8 cellular contexts compared by ENCODE assay signal in the genomic region with DNA sequence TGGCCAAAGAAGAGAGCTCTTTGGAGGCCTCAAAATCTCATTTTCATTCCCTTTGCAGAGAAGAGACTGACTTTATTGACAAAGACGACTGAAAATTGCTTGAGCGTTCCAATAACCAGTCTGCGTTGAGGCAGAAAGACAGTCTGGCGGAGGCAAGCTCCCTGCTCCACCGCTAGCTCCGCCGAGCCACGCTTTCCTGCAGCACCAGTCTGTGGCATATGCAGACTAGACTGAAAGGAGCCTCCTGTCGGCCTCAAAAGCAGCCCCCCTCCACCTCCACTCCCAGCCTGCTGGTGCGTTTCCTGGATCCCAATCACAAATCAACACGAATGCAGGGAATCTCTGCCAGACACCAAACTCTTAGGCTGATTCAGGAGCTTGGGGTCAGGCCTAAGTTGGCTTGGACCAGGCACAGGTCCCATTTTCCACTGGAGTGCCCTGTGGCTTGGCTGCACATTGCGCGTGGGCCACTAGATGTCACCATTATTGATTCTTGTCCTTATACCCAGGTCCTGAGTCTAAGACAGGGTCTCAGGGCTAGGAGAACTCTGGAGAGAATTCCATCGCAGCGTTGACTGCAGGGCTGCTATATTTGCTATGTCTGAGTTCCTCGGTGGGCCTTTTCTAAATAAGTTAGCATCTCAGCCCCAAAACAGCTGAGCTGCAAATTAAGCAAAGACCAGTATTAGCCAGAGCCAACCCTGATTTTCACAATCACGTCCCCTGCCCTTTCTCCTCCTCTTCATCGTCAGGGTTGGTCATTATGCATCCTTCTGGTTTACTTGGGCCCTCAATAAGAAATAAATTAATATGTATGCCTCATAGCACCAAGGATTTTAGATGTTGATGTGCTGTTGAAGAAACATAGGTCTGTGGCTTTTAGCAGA. TPM values are rescaled to one million over a fixed set of nuclear protein-coding genes. Genes with fewer than 3 reads are reported as not detected.
DNase-seq lines count a peak whose midpoint lies in the region; ATAC-seq and TF ChIP-seq lines count a peak whose summit lies in the region.

No MANE protein-coding gene starts in this region.

- H3K79me2 ChIP-seq in Loucy (ENCODE audit: insufficient read depth, low read length) = no peaks in the 10 kb centered on the region

- H2AFZ ChIP-seq in Loucy (ENCODE audit: low read length) = no peak overlapping the region

- DNase-seq in AG04449 (ENCODE audit: low read depth, low spot score) (no peak), UCSD-AML1 (lab: John Stamatoyannopoulos, UW; ENCODE audit: unreplicated experiment) (peak; percentile 54), cardiac fibroblast (ENCODE audit: low read depth in 2 of 2) (peak; percentile 57 to 64), left lobe of liver (ENCODE audit: low spot score) (peak; percentile 77)
- DNase-seq in stimulated activated CD4-positive, alpha-beta T cell treated with anti-CD3 and anti-CD28 coated beads, TNF-alpha, amount 100 ng/mL, for 4 hours (ENCODE audit: low read depth in 3 of 3) = peak; percentile 11 to 23 (median 23)

- no peak overlapping the region for H3K4me2 ChIP-seq in Loucy (ENCODE audit: low read depth, low read length, poor library complexity, severe bottlenecking)

- POLR2A ChIA-PET in AG04449 (lab: Yijun Ruan, JAX) = interaction anchor here (1.2 kb wide), 1 partner anchor 65 kb away, joined by 3 read pairs; the partner anchor contains the start of gene DPY19L3

- no peaks in the 10 kb centered on the region for H3K36me3 ChIP-seq in Loucy (ENCODE audit: insufficient read depth, low read length)

- peak; percentile 68 for ATAC-seq in GM18498 (IDR thresholded peaks at IDR 0.05; ENCODE audit: unreplicated experiment)
- ATAC-seq in left lobe of liver = peak; percentile 97
- ATAC-seq in GM19328 (IDR thresholded peaks at IDR 0.05; ENCODE audit: unreplicated experiment) = no peak

- TF ChIP-seq CTCF in AG04449 (IDR thresholded peaks at IDR 0.05; ENCODE audit: insufficient read depth, low read length, missing control alignments) (peak; percentile 70), Loucy (conservative IDR thresholded peaks at IDR 0.05; ENCODE audit: low read length) (peak; percentile 80), cardiac fibroblast (IDR thresholded peaks at IDR 0.05; ENCODE audit: low read depth, low read length) (peak; percentile 73)

- no peaks in the 10 kb centered on the region for H4K20me1 ChIP-seq in Loucy (ENCODE audit: insufficient read depth, low read length, poor library complexity, severe bottlenecking)

- H3K9me3 ChIP-seq in Loucy (ENCODE audit: insufficient read depth, low read depth, low read length) = no peaks in the 10 kb centered on the region

- H3F3A ChIP-seq in Loucy (ENCODE audit: low read depth) = no peaks in the 10 kb centered on the region

- no peaks in the 10 kb centered on the region for H3K9me2 ChIP-seq in Loucy (replicated peaks; ENCODE audit: low read depth, low read length)

- no peaks in the 10 kb centered on the region for H3K27me3 ChIP-seq in Loucy (ENCODE audit: insufficient read depth, low read length, poor library complexity, severe bottlenecking)

- H3K4me3 ChIP-seq in AG04449 (ENCODE audit: low read depth, low read length) (no peak overlapping the region), Loucy (ENCODE audit: low read length, poor library complexity, severe bottlenecking) (no peak overlapping the region), cardiac fibroblast (replicated peaks in 1 of 2; ENCODE audit: low read depth in 2 of 2, low read length in 2 of 2) (no peak overlapping the region)

- CTCF ChIA-PET in AG04449 (lab: Yijun Ruan, JAX) = interaction anchor here (0.7 to 8.6 kb wide), 18 partner anchors 8 to 1658 kb away, joined by 3 to 93 read pairs (median 5); no protein-coding TSS in a partner anchor

- no peaks in the 10 kb centered on the region for H3K4me1 ChIP-seq in Loucy (ENCODE audit: insufficient read depth, low read length, poor library complexity, severe bottlenecking)

- H3K9ac ChIP-seq in Loucy (ENCODE audit: low read depth, low read length, poor library complexity, severe bottlenecking) = no peak overlapping the region

RNA-seq across cellular contexts. Expression of gene ZNF507, which starts 5.2 kb away (rescaled TPM):
- 7.6 TPM for total RNA-seq in left lobe of liver
